9 cellular contexts compared by ENCODE assay signal in the genomic region with DNA sequence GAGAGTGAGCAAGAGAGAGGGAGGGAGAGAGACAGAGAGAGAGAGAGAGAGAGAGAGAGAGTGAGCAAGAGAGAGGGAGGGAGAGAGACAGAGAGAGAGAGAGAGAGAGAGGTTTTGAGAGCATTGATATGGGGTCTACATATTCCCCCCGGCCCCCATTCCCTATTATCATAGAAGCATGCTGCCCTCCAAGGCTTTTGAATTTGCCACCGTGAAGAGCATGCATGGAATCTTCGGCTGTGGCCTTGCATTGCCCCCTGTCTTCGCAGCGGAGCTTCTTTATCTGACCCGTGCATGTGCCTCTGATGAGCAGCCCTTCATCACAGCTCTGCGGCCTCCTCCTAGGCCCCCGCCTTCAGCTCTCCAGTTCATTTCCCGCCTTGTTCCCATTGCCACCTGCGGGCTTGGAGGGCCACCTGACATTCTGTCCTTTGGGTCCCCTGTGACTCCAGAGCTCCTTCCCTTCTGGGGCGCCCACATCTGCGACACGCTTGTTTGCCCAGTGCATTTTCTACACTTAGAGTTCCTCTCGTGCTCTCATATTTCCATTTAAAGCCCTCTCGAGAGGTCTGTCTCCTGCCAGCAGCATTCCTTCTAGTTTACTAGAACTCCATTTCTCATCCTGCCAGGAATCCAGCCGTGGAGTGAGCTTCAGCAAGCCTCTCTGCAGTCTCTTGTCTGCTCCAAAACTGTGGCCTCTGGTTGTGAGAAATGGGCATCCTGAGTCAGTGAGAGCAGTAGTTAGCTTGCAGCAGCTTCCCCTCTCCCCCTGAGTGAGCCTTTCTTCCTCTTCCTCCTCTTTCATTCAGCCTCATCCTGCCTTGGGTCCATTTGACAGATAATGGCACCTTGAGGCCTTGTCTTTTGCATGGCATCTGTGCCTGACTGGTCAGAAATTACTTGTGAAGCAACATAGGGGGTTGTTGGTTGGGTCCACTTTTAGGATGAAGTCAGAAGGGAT. TPM values are rescaled to one million over a fixed set of nuclear protein-coding genes. Genes with fewer than 3 reads are reported as not detected.
A peak's percentile ranks its signal among the peaks of the same experiment; 100 is the strongest.
DNase-seq lines count a peak whose midpoint lies in the region; ATAC-seq and TF ChIP-seq lines count a peak whose summit lies in the region.
"Had no signal": no experiment of that assay in that cellular context is flagged by ENCODE, and none has a peak within 500 bp of the region (broad histone marks: within the 10 kb centered on the region; RNA-seq: fewer than 3 reads in every experiment).

No MANE protein-coding gene starts in this region.

- H3K4me2 ChIP-seq in GM23248 (ENCODE audit: unreplicated experiment) (peak overlapping the region; percentile 44), SK-N-SH (0 out of 2 replicates have a peak overlapping the region, but pooled peaks have one; percentile 14)

- H2AFZ ChIP-seq in GM23248 (no peak overlapping the region), SK-N-SH (ENCODE audit: low read depth) (no peak overlapping the region)

- H3F3A ChIP-seq in GM23248 (ENCODE audit: insufficient read depth) (peaks cover 29% of the 10 kb centered on the region), SK-N-SH (replicated peaks; ENCODE audit: insufficient read depth) (no peaks in the 10 kb centered on the region)

- H3K36me3 Mint-ChIP-seq in stimulated activated memory B cell treated with anti-CD40 and anti-IgM and Interleukin-4, amounts not matched to agents 10 μg/mL and 1 μg/mL and 100 μg/mL, for 72 hours = peaks cover 22% of the 10 kb centered on the region

- H3K27me3 Mint-ChIP-seq in stimulated activated memory B cell treated with anti-CD40 and anti-IgM and Interleukin-4, amounts not matched to agents 10 μg/mL and 1 μg/mL and 100 μg/mL, for 72 hours = no peaks in the 10 kb centered on the region

- DNase-seq in GM23248 (peak; percentile 84), SK-N-SH (no peak), left ventricle myocardium superior (peak; percentile 48), A172 (ENCODE audit: low spot score) (no peak), pons (ENCODE audit: low spot score) (no peak), NK-92 (lab: John Stamatoyannopoulos, UW; ENCODE audit: unreplicated experiment) (no peak)
- DNase-seq: NK-92 treated with Interleukin-12 subunit alpha and Interleukin-12 subunit beta, amount 100 ng/mL, for 24 hours had no signal

- H3K27ac ChIP-seq in GM23248 = peak overlapping the region; percentile 59
- H3K27ac ChIP-seq in SK-N-SH (ENCODE audit: low read depth in 2 of 2, low read length in 1 of 2) = no peak overlapping the region

- no peak for TF ChIP-seq EP300 in SK-N-SH (IDR thresholded peaks at IDR 0.05; ENCODE audit: borderline replicate concordance in 1 of 2, low read depth in 1 of 2, low read length in 1 of 2)

- peak overlapping the region; percentile 9; the same call in 1 of the 2 replicates for H3K4me3 ChIP-seq in GM23248
- no peak overlapping the region for H3K4me3 ChIP-seq in SK-N-SH (ENCODE audit: low read depth in 2 of 2, low read length in 1 of 2)

- ATAC-seq in left ventricle myocardium superior = peak; percentile 80
- no peak for ATAC-seq in stimulated activated memory B cell treated with anti-CD40 and anti-IgM and Interleukin-4, amounts not matched to agents 10 μg/mL and 1 μg/mL and 100 μg/mL, for 72 hours
- no peak for ATAC-seq in GM19328 (IDR thresholded peaks at IDR 0.05; ENCODE audit: unreplicated experiment)

- H3K4me1 ChIP-seq in GM23248 (ENCODE audit: insufficient read depth) (peaks cover 21% of the 10 kb centered on the region), SK-N-SH (ENCODE audit: control insufficient read depth in 1 of 2, insufficient read depth in 2 of 2, low read depth in 1 of 2, low read length in 1 of 2) (no peaks in the 10 kb centered on the region)

- intact Hi-C loops in left ventricle myocardium superior (cut with micrococcal nuclease) = no loop called here

- H3K27me3 ChIP-seq in GM23248 (replicated peaks; ENCODE audit: insufficient read depth) (no peaks in the 10 kb centered on the region), SK-N-SH (ENCODE audit: insufficient read depth) (no peaks in the 10 kb centered on the region)

- peaks cover 45% of the 10 kb centered on the region for H3K4me1 Mint-ChIP-seq in stimulated activated memory B cell treated with anti-CD40 and anti-IgM and Interleukin-4, amounts not matched to agents 10 μg/mL and 1 μg/mL and 100 μg/mL, for 72 hours

- no peak for TF ChIP-seq CTCF in SK-N-SH (IDR thresholded peaks at IDR 0.05)

- H3K9me2 ChIP-seq in GM23248 (ENCODE audit: insufficient read depth) (no peaks in the 10 kb centered on the region), SK-N-SH (no peaks in the 10 kb centered on the region)

- TF ChIP-seq RAD21 in SK-N-SH (IDR thresholded peaks at IDR 0.05; ENCODE audit: low read length) = no peak

- H3K36me3 ChIP-seq in GM23248 (ENCODE audit: low read depth) (no peaks in the 10 kb centered on the region), SK-N-SH (replicated peaks in 1 of 2; ENCODE audit: control insufficient read depth in 1 of 2, insufficient read depth in 2 of 2, low read length in 1 of 2) (peaks cover 0 to 10% of the 10 kb centered on the region in 2 experiments)

- H3K9me3 Mint-ChIP-seq in stimulated activated memory B cell treated with anti-CD40 and anti-IgM and Interleukin-4, amounts not matched to agents 10 μg/mL and 1 μg/mL and 100 μg/mL, for 72 hours = no peaks in the 10 kb centered on the region

- H3K4me3 Mint-ChIP-seq in stimulated activated memory B cell treated with anti-CD40 and anti-IgM and Interleukin-4, amounts not matched to agents 10 μg/mL and 1 μg/mL and 100 μg/mL, for 72 hours = no peak overlapping the region

- H4K20me1 ChIP-seq in GM23248 (ENCODE audit: insufficient read depth) (no peaks in the 10 kb centered on the region), SK-N-SH (ENCODE audit: insufficient read depth) (peaks cover 65% of the 10 kb centered on the region)

- H3K79me2 ChIP-seq in GM23248 (ENCODE audit: insufficient read depth) (peaks cover 97% of the 10 kb centered on the region), SK-N-SH (ENCODE audit: insufficient read depth) (peaks cover 88% of the 10 kb centered on the region)

- CTCF ChIA-PET in SK-N-SH (lab: Yijun Ruan, JAX) = no interaction called here

- 33 to 37% methylated on average over 15 to 16 of the region's 16 CpGs for WGBS in GM23248 (ENCODE audit: low coverage in 1 of 2, low lambda C conversion rate in 2 of 2, missing lambda C conversion rate in 2 of 2), 2 experiments
- 60% methylated on average over 16 of the region's 16 CpGs for WGBS in SK-N-SH (ENCODE audit: low lambda C conversion rate)

- in situ Hi-C loops in GM23248 (cut with MboI) = no loop called here

- H3K9ac ChIP-seq in GM23248 (peak overlapping the region; percentile 35; the same call in 1 of the 2 replicates), SK-N-SH (no peak overlapping the region)

- peak overlapping the region; percentile 33 for H3K27ac Mint-ChIP-seq in stimulated activated memory B cell treated with anti-CD40 and anti-IgM and Interleukin-4, amounts not matched to agents 10 μg/mL and 1 μg/mL and 100 μg/mL, for 72 hours

- H3K9me3 ChIP-seq in GM23248 (ENCODE audit: low read depth) (no peaks in the 10 kb centered on the region), SK-N-SH (no peaks in the 10 kb centered on the region)

- POLR2A ChIA-PET in SK-N-SH (lab: Yijun Ruan, JAX) = no interaction called here

TF ChIP-seq in SK-N-SH, 30 proteins besides CTCF, POLR2A, EP300 and RAD21:
- TF ChIP-seq EZH2phosphoT487 (IDR thresholded peaks at IDR 0.05; ENCODE audit: borderline replicate concordance, low read depth) = no peak
TF ChIP-seq in SK-N-SH: peak in this region for 0.

RNA-seq across cellular contexts. Expression of a gene that starts 25.3 kb away (rescaled TPM):
- 42.8 and 47.8 TPM in 2 replicates for total RNA-seq in GM23248 (2014; rRNA removed; shearing (Covaris generic))
- 53.0 and 61.7 TPM in 2 replicates for polyA plus RNA-seq in GM23248 (2016; fragmentation: Nextera tagmentation; extraction: Ambion mirVana)
- polyA plus RNA-seq in SK-N-SH (2012; rRNA removed) = 6.6 and 9.3 TPM in 2 replicates
- 7.5 and 7.6 TPM in 2 replicates for polyA plus RNA-seq in SK-N-SH (2012; cell fraction: cytosol; rRNA removed)
- polyA plus RNA-seq in SK-N-SH (2012; cell fraction: nucleus; rRNA removed) = 14.7 and 18.5 TPM in 2 replicates
- total RNA-seq in left ventricle myocardium superior = 109 TPM
- 16.4 and 31.2 TPM in 2 replicates for total RNA-seq in A172 (2014; rRNA removed; shearing (Covaris generic))

Comparison
In these comparisons a context has a peak if more than half of its experiments do, and no peak if none do; other contexts are left out.
1. DNase-seq: peak in GM23248 (single experiment) and left ventricle myocardium superior (single experiment); none in SK-N-SH (single experiment), A172 (single experiment), pons (single experiment) and NK-92 (single experiment).